In the genomic region with DNA sequence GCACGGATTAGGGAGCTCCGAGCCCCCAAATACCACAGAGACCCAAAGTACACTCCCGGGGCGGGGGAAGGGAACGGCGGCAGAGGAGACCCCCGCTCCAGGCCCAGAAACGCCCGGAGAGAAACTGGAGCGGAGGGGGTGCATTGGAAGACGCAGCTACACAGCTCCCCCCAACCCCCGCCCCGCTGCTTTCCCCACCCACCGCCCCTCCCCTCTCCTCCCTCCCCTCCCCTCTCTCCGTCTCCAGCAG, we compare ENCODE assay signal across 8 cellular contexts. TPM values are rescaled to one million over a fixed set of nuclear protein-coding genes. Genes with fewer than 3 reads are reported as not detected.
A peak's percentile ranks its signal among the peaks of the same experiment; 100 is the strongest.
DNase-seq lines count a peak whose midpoint lies in the region; ATAC-seq, FAIRE-seq and TF ChIP-seq lines count a peak whose summit lies in the region.

No MANE protein-coding gene starts in this region.

- H3K4me3 Mint-ChIP-seq in CD4-positive, alpha-beta memory T cell: peak overlapping the region; percentile 95 to 100 (median 96)
- H3K4me3 Mint-ChIP-seq in naive thymus-derived CD8-positive, alpha-beta T cell: peak overlapping the region; percentile 91 to 99 (median 96)

- no peaks in the 10 kb centered on the region for H3K79me2 ChIP-seq in OCI-LY3 (ENCODE audit: low read length)

- FAIRE-seq in D721Med (lab: Jason Lieb, UNC): no peak
- FAIRE-seq in RCC 7860 (lab: Jason Lieb, UNC): no peak

- DNase-seq in CD4-positive, alpha-beta memory T cell: no peak
- DNase-seq in naive thymus-derived CD8-positive, alpha-beta T cell: no peak
- DNase-seq in D721Med (ENCODE audit: insufficient read length, low spot score): no peak
- no peak for DNase-seq in MV-4-11 (lab: John Stamatoyannopoulos, UW)
- no peak for DNase-seq in NOMO-1 (lab: John Stamatoyannopoulos, UW; ENCODE audit: unreplicated experiment in 2 of 2)
- DNase-seq in RCC 7860 (ENCODE audit: low spot score): no peak

- H4K20me1 ChIP-seq in OCI-LY3 (ENCODE audit: insufficient read depth, low read length): no peaks in the 10 kb centered on the region

- H2AFZ ChIP-seq in OCI-LY3 (ENCODE audit: low read depth, low read length): no peak overlapping the region

- no peaks in the 10 kb centered on the region for H3K36me3 ChIP-seq in CD4-positive, alpha-beta memory T cell (ENCODE audit: insufficient read depth, low read length)
- H3K36me3 ChIP-seq in OCI-LY3 (replicated peaks; ENCODE audit: low read depth, low read length) (no peaks in the 10 kb centered on the region), endocrine pancreas (ENCODE audit: control insufficient read depth, insufficient read depth, low read length) (no peaks in the 10 kb centered on the region)

- H3K4me1 Mint-ChIP-seq in CD4-positive, alpha-beta memory T cell: peaks cover 12 to 47% (median 30%) of the 10 kb centered on the region in 4 donors
- peaks cover 20 to 38% (median 34%) of the 10 kb centered on the region in 4 donors for H3K4me1 Mint-ChIP-seq in naive thymus-derived CD8-positive, alpha-beta T cell

- H3K4me2 ChIP-seq in OCI-LY3 (ENCODE audit: low read length): peak overlapping the region; percentile 89

- peaks cover 0 to 2% (median 0%) of the 10 kb centered on the region in 8 donors for H3K9me3 Mint-ChIP-seq in CD4-positive, alpha-beta memory T cell
- H3K9me3 Mint-ChIP-seq in naive thymus-derived CD8-positive, alpha-beta T cell: no peaks in the 10 kb centered on the region

- peaks cover 20% of the 10 kb centered on the region for H3K4me1 ChIP-seq in CD4-positive, alpha-beta memory T cell (ENCODE audit: insufficient read depth, low read length)
- H3K4me1 ChIP-seq in OCI-LY3 (ENCODE audit: low read length) (no peaks in the 10 kb centered on the region), endocrine pancreas (ENCODE audit: control insufficient read depth, insufficient read depth, low read length) (no peaks in the 10 kb centered on the region)

- no peaks in the 10 kb centered on the region for H3K27me3 ChIP-seq in CD4-positive, alpha-beta memory T cell (ENCODE audit: insufficient read depth, low read length)
- H3K27me3 ChIP-seq in OCI-LY3 (ENCODE audit: low read depth, low read length) (no peaks in the 10 kb centered on the region; the same call in 1 of the 2 replicates), endocrine pancreas (ENCODE audit: control insufficient read depth, insufficient read depth, low read length) (no peaks in the 10 kb centered on the region)

- H3K9ac ChIP-seq in OCI-LY3 (ENCODE audit: low read length) (peak overlapping the region; percentile 31; the same call in 1 of the 2 replicates), endocrine pancreas (ENCODE audit: control insufficient read depth, insufficient read depth, low read length) (peak overlapping the region; percentile 30)

- TF ChIP-seq CTCF in OCI-LY3 (IDR thresholded peaks at IDR 0.05; ENCODE audit: low read depth, low read length) (no peak), D721Med (IDR thresholded peaks at IDR 0.05; ENCODE audit: insufficient read depth, missing control alignments) (no peak)

- H3K4me3 ChIP-seq in CD4-positive, alpha-beta memory T cell (ENCODE audit: low read length in 2 of 2): peak overlapping the region; percentile 57 to 89
- H3K4me3 ChIP-seq in OCI-LY3 (ENCODE audit: low read length) (peak overlapping the region; percentile 87), endocrine pancreas (ENCODE audit: control insufficient read depth, insufficient read depth, low read length) (no peak overlapping the region)

- CTCF ChIA-PET in CD4-positive, alpha-beta memory T cell (lab: Charles Lee; ENCODE audit: partially characterized antibody): interaction anchor here (1.7 kb wide), 1 partner anchor 37 kb away, joined by 5 read pairs; no protein-coding TSS in a partner anchor

- no peaks in the 10 kb centered on the region for H3K27me3 Mint-ChIP-seq in CD4-positive, alpha-beta memory T cell
- no peaks in the 10 kb centered on the region for H3K27me3 Mint-ChIP-seq in naive thymus-derived CD8-positive, alpha-beta T cell

- peak overlapping the region; percentile 46 for H3K27ac ChIP-seq in CD4-positive, alpha-beta memory T cell (ENCODE audit: low read depth, low read length)
- no peak overlapping the region for H3K27ac ChIP-seq in OCI-LY3 (ENCODE audit: low read length)

- H3K9me3 ChIP-seq in CD4-positive, alpha-beta memory T cell (ENCODE audit: control insufficient read depth in 1 of 2, low read length in 2 of 2): no peaks in the 10 kb centered on the region
- no peaks in the 10 kb centered on the region for H3K9me3 ChIP-seq in OCI-LY3 (ENCODE audit: insufficient read depth, low read length)
- no peaks in the 10 kb centered on the region for H3K9me3 ChIP-seq in endocrine pancreas (ENCODE audit: control insufficient read depth, low read length)

- H3K27ac Mint-ChIP-seq in CD4-positive, alpha-beta memory T cell: peak overlapping the region; percentile 84 to 96 (median 90)
- H3K27ac Mint-ChIP-seq in naive thymus-derived CD8-positive, alpha-beta T cell: peak overlapping the region; percentile 48 to 97 (median 94)

- intact Hi-C loops in CD4-positive, alpha-beta memory T cell (cut with micrococcal nuclease): loop anchor here (2.0 to 5.0 kb wide), 10 partner anchors 38 to 802 kb away; partner anchors contain the start of genes ABCF2, GALNT11, NUB1 and XRCC2

- H3K36me3 Mint-ChIP-seq in CD4-positive, alpha-beta memory T cell: peaks cover 0 to 15% of the 10 kb centered on the region in 2 donors
- no peaks in the 10 kb centered on the region for H3K36me3 Mint-ChIP-seq in naive thymus-derived CD8-positive, alpha-beta T cell

- POLR2A ChIA-PET in CD4-positive, alpha-beta memory T cell (lab: Charles Lee; ENCODE audit: partially characterized antibody): interaction anchor here (0.9 to 3.8 kb wide), 7 partner anchors 35 to 356 kb away, joined by 4 to 29 read pairs (median 8); partner anchors contain the start of genes GALNT11 and RHEB
- POLR2A ChIA-PET in naive thymus-derived CD8-positive, alpha-beta T cell (lab: Charles Lee): interaction anchor here (0.5 to 3.1 kb wide), 10 partner anchors 11 to 752 kb away, joined by 3 to 16 read pairs (median 6); partner anchors contain the start of gene RHEB

- ATAC-seq in naive thymus-derived CD8-positive, alpha-beta T cell: no peak

RNA-seq across cellular contexts. Expression of gene PRKAG2, which starts 1.1 kb away (rescaled TPM):
- 10 to 100 TPM; 60.4 to 61.0 TPM for total RNA-seq in CD4-positive, alpha-beta memory T cell
- 10 to 100 TPM; 27.4 to 34.4 TPM for polyA plus RNA-seq in CD4-positive, alpha-beta memory T cell
- total RNA-seq in naive thymus-derived CD8-positive, alpha-beta T cell: 10 to 100 TPM; 61.3 to 63.5 TPM
- 10 to 100 TPM; 29.5 to 34.1 (median 30.7) TPM for polyA plus RNA-seq in naive thymus-derived CD8-positive, alpha-beta T cell
